In genomic region chr4:37473807-37474206, GRCh38 we compare ENCODE assay signal across 22 cellular contexts.
A peak's percentile ranks its signal among the peaks of the same experiment; 100 is the strongest.
DNase-seq lines count a peak whose midpoint lies in the region; ATAC-seq, FAIRE-seq and TF ChIP-seq lines count a peak whose summit lies in the region.
"Had no signal": no experiment of that assay in that cellular context is flagged by ENCODE, and none has a peak within 500 bp of the region (broad histone marks: within the 10 kb centered on the region; RNA-seq: fewer than 3 reads in every experiment).

No MANE protein-coding gene starts in this region.

- in situ Hi-C loops in K562 (cut with MboI): no loop called here

- no peaks in the 10 kb centered on the region for H3K9me3 ChIP-seq in K562 (replicated peaks; ENCODE audit: control insufficient read depth, insufficient read depth, low read depth, low read length)
- H3K9me3 ChIP-seq in trophoblast cell (ENCODE audit: insufficient read depth, low read depth, low read length): no peaks in the 10 kb centered on the region
- H3K9me3 ChIP-seq: BLaER1 had no signal

- H4K12ac ChIP-seq in trophoblast cell (ENCODE audit: low read depth, low read length): no peak overlapping the region

- 0% methylated on average over 2 of the region's 2 CpGs for WGBS in K562 (ENCODE audit: insufficient coverage, low coverage, missing lambda C conversion rate)
- whole genome bisulfite sequencing in trophoblast cell (ENCODE audit: extremely low coverage, insufficient coverage, insufficient read length): no CpG with 5 or more reads among the region's 2 CpGs

- no peak overlapping the region for H3K27ac ChIP-seq in K562 (ENCODE audit: extremely low read depth, low read depth, low read length)
- H3K27ac ChIP-seq in trophoblast cell (ENCODE audit: low read depth, low read length): no peak overlapping the region
- H3K27ac ChIP-seq: 22Rv1, BLaER1, C4-2B had no signal

- peaks cover 2% of the 10 kb centered on the region for H3K79me1 ChIP-seq in trophoblast cell (ENCODE audit: low read length)

- H3K4me2 ChIP-seq in K562 (ENCODE audit: insufficient read depth, low read length) (no peak overlapping the region), trophoblast cell (ENCODE audit: low read length) (no peak overlapping the region)
- H3K4me2 ChIP-seq: BLaER1, GM23338 had no signal

- no peaks in the 10 kb centered on the region for H3K9me3 Mint-ChIP-seq in osteocyte (ENCODE audit: unreplicated experiment)
- H3K9me3 Mint-ChIP-seq: CD8-positive, alpha-beta T cell; GM23338; H9; HFFc6 had no signal

- H3K4me1 Mint-ChIP-seq in osteocyte (ENCODE audit: unreplicated experiment): no peaks in the 10 kb centered on the region
- H3K4me1 Mint-ChIP-seq: B cell; CD4-positive, CD25-positive, alpha-beta regulatory T cell; GM23338; H9 had no signal

- H3K14ac ChIP-seq in trophoblast cell (ENCODE audit: low read length): no peak overlapping the region

- TF ChIP-seq RAD21 in K562 (CRISPR knock-in tag; conservative IDR thresholded peaks at IDR 0.05 in 1 of 2, IDR thresholded peaks at IDR 0.05 in 1 of 2): no peak

- POLR2A ChIA-PET in K562 (lab: Yijun Ruan, JAX): no interaction called here

- H3K36me3 Mint-ChIP-seq in osteocyte (ENCODE audit: unreplicated experiment): no peaks in the 10 kb centered on the region
- H3K36me3 Mint-ChIP-seq: CD4-positive, CD25-positive, alpha-beta regulatory T cell; CD8-positive, alpha-beta T cell had no signal

- H3K9me1 ChIP-seq in K562 (ENCODE audit: control insufficient read depth, insufficient read depth, low read length): no peaks in the 10 kb centered on the region

- DNase-seq in DMS53 (lab: John Stamatoyannopoulos, UW): peak; percentile 17
- no peak for DNase-seq in DMS53 treated with DMSO at 0.1 percent for 48 hours (lab: John Stamatoyannopoulos, UW; ENCODE audit: unreplicated experiment)
- DNase-seq in K562 (ENCODE audit: extremely low read depth in 1 of 4, low spot score in 3 of 4): no peak
- no peak for DNase-seq in trophoblast cell
- DNase-seq in cerebellum (ENCODE audit: low spot score): no peak
- DNase-seq in osteocyte (ENCODE audit: extremely low spot score, unreplicated experiment): no peak
- DNase-seq: CD4-positive, CD25-positive, alpha-beta regulatory T cell; CD8-positive, alpha-beta T cell; DMS153; DMS79 treated with DMSO at 0.1 percent for 48 hours; GF-D8; H9; HFFc6 had no signal

- H3K23ac ChIP-seq in trophoblast cell (ENCODE audit: low read length): no peak overlapping the region

- H3K36me3 ChIP-seq in K562 (ENCODE audit: control insufficient read depth, insufficient read depth, low read length): no peaks in the 10 kb centered on the region
- H3K36me3 ChIP-seq in trophoblast cell (ENCODE audit: control insufficient read depth in 1 of 2, insufficient read depth in 2 of 2, low read length in 2 of 2): no peaks in the 10 kb centered on the region
- H3K36me3 ChIP-seq: BLaER1 had no signal

- H4K20me1 ChIP-seq in K562 (replicated peaks; ENCODE audit: control insufficient read depth, insufficient read depth, low read length): no peaks in the 10 kb centered on the region
- H4K20me1 ChIP-seq: BLaER1 had no signal

- no peak overlapping the region for H3K18ac ChIP-seq in trophoblast cell (ENCODE audit: low read length)

- no peak overlapping the region for H3K4me3 ChIP-seq in K562
- H3K4me3 ChIP-seq in trophoblast cell (ENCODE audit: low read depth, low read length): no peak overlapping the region
- H3K4me3 ChIP-seq: BLaER1, GM23338 had no signal

- H3K79me2 ChIP-seq in K562 (ENCODE audit: control insufficient read depth, insufficient read depth, low read length): no peaks in the 10 kb centered on the region
- no peaks in the 10 kb centered on the region for H3K79me2 ChIP-seq in trophoblast cell (ENCODE audit: control insufficient read depth, insufficient read depth, low read length, poor library complexity)

- no peak overlapping the region for H4K8ac ChIP-seq in trophoblast cell (ENCODE audit: low read depth, low read length)

- H2AFZ ChIP-seq in K562 (ENCODE audit: low read depth, low read length) (no peak overlapping the region), trophoblast cell (ENCODE audit: insufficient read depth, low read length, poor library complexity) (no peak overlapping the region)
- H2AFZ ChIP-seq: GM23338 had no signal

- TF ChIP-seq CTCF in K562 (IDR thresholded peaks at IDR 0.05 in 2 of 3, conservative IDR thresholded peaks at IDR 0.05 in 1 of 3; ENCODE audit: insufficient read depth in 2 of 3, low read depth in 1 of 3, low read length in 3 of 3) (no peak), osteocyte (IDR thresholded peaks at IDR 0.05) (no peak)

- intact Hi-C loops in K562 (cut with micrococcal nuclease): no loop called here

- CTCF ChIA-PET in K562 (lab: Yijun Ruan, JAX; ENCODE audit: low intra/inter-chr PET ratio): no interaction called here

- no peaks in the 10 kb centered on the region for H3K4me1 ChIP-seq in K562 (replicated peaks in 1 of 2; ENCODE audit: control insufficient read depth in 2 of 2, insufficient read depth in 2 of 2, low read length in 2 of 2)
- H3K4me1 ChIP-seq in trophoblast cell (ENCODE audit: control insufficient read depth in 1 of 2, insufficient read depth in 2 of 2, low read length in 2 of 2): peaks cover 2 to 4% of the 10 kb centered on the region in 2 experiments
- H3K4me1 ChIP-seq: BLaER1 had no signal

- H3K4ac ChIP-seq in trophoblast cell (ENCODE audit: low read depth, low read length): no peak overlapping the region

- peaks cover 16% of the 10 kb centered on the region for H3K27me3 Mint-ChIP-seq in osteocyte (ENCODE audit: unreplicated experiment)

- no peak overlapping the region for H3K4me3 Mint-ChIP-seq in osteocyte (ENCODE audit: unreplicated experiment)
- H3K4me3 Mint-ChIP-seq: B cell; CD4-positive, CD25-positive, alpha-beta regulatory T cell; CD8-positive, alpha-beta T cell; GM23338; H9; HFFc6 had no signal

- no peak overlapping the region for H2AK5ac ChIP-seq in trophoblast cell (ENCODE audit: low read length)

- H3K27ac Mint-ChIP-seq in osteocyte (ENCODE audit: unreplicated experiment): no peak overlapping the region
- H3K27ac Mint-ChIP-seq: B cell; CD8-positive, alpha-beta T cell; GM23338; H9; HFFc6 had no signal

- H2BK12ac ChIP-seq in trophoblast cell (ENCODE audit: low read length): no peak overlapping the region

- no peak for TF ChIP-seq EP300 in K562 (IDR thresholded peaks at IDR 0.05; ENCODE audit: low read length)

- no peak overlapping the region for H4K91ac ChIP-seq in trophoblast cell (ENCODE audit: low read depth, low read length)

- FAIRE-seq in K562 (lab: Jason Lieb, UNC): no peak
- FAIRE-seq: GM12891, GM18507 had no signal

- H3K9ac ChIP-seq in K562 (ENCODE audit: insufficient read depth in 1 of 2, low read depth in 2 of 2, low read length in 2 of 2) (no peak overlapping the region), trophoblast cell (ENCODE audit: low read length) (peak overlapping the region; percentile 12)
- H3K9ac ChIP-seq: BLaER1 had no signal

- H3K27me3 ChIP-seq in K562 (ENCODE audit: control insufficient read depth in 2 of 2, insufficient read depth in 2 of 2, low read length in 2 of 2) (no peaks in the 10 kb centered on the region), trophoblast cell (ENCODE audit: insufficient read depth, low read length) (no peaks in the 10 kb centered on the region)
- H3K27me3 ChIP-seq: BLaER1 had no signal

- H2BK5ac ChIP-seq in trophoblast cell (ENCODE audit: low read depth, low read length, poor library complexity): no peak overlapping the region

- ATAC-seq in K562 (no peak), HG02981 (IDR thresholded peaks at IDR 0.05; ENCODE audit: unreplicated experiment) (no peak)
- ATAC-seq: CD8-positive, alpha-beta T cell; GM23338; HCT116 had no signal

- BruUV-seq in K562 (replicated peaks; lab: Mats Ljungman, UMichigan): no TSS peak

- H2BK120ac ChIP-seq in trophoblast cell (ENCODE audit: insufficient read depth, low read length, poor library complexity): peak overlapping the region; percentile 25

- TF ChIP-seq POLR2A in K562 (conservative IDR thresholded peaks at IDR 0.05): no peak

TF ChIP-seq in K562, 482 proteins besides CTCF, POLR2A, EP300 and RAD21:
- TF ChIP-seq BCL6 (CRISPR knock-in tag; IDR thresholded peaks at IDR 0.05): no peak
- peak; percentile 40; the same call in 1 of the 2 replicates for TF ChIP-seq ATF3 (IDR thresholded peaks at IDR 0.05)
- TF ChIP-seq ATF3 (CRISPR knock-in tag; conservative IDR thresholded peaks at IDR 0.05): no peak
